In the genomic region with DNA sequence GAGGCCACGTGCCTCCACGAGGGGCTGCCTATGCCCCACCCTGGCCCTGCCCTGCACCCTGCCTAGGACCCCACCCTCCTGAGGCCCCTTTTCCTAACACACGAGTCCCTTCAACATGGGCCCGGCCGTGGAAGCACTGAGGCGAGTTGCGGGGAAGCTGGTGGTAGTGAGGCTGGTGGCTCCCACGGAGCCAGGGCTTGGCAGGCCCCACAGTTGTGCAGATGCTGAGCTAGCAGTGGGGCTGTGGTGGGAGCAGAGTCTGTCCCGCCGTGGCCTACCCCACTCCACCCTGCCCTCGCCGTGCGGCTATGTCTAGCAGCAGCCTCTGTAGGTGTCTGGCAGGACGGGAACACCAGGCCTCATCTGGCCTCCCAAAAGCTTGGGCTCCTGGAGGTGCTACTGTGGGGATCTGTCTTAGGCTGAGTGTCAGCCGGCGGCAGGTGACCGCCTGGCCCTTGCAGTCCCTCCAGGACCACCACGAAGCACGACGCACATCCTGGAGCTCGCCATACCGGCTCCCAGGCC, we compare ENCODE assay signal across 28 cellular contexts.
"Had no signal": no experiment of that assay in that cellular context is flagged by ENCODE, and none has a peak within 500 bp of the region (broad histone marks: within the 10 kb centered on the region; RNA-seq: fewer than 3 reads in every experiment).

No MANE protein-coding gene starts in this region.

- H3K9me3 Mint-ChIP-seq: effector memory CD8-positive, alpha-beta T cell; neural progenitor cell had no signal

- H3K4me2 ChIP-seq: neural progenitor cell had no signal

- ATAC-seq: effector memory CD8-positive, alpha-beta T cell; left lobe of liver; mucosa of descending colon; psoas muscle; right cardiac atrium had no signal

- H3K4me3 Mint-ChIP-seq: effector memory CD8-positive, alpha-beta T cell; memory B cell; mesothelial cell of epicardium; naive B cell; nephron; stimulated activated memory B cell treated with anti-CD40 and anti-IgM and Interleukin-4, amounts not matched to agents 10 μg/mL and 1 μg/mL and 100 μg/mL, for 72 hours had no signal

- H3K4me3 ChIP-seq: coronary artery, lung, mucosa of descending colon, neural progenitor cell, ovary, psoas muscle, skin epidermis, spleen, stomach, thyroid gland, vagina had no signal

- H3K9ac ChIP-seq: neural progenitor cell had no signal

- H3K36me3 ChIP-seq: neural progenitor cell, ovary, thyroid gland had no signal

- H3K27ac Mint-ChIP-seq: memory B cell; mesothelial cell of epicardium; nephron; stimulated activated memory B cell treated with anti-CD40 and anti-IgM and Interleukin-4, amounts not matched to agents 10 μg/mL and 1 μg/mL and 100 μg/mL, for 72 hours had no signal

- H2AFZ ChIP-seq: neural progenitor cell had no signal

- H3K4me1 Mint-ChIP-seq: memory B cell; mesothelial cell of epicardium; nephron; neural progenitor cell; stimulated activated memory B cell treated with anti-CD40 and anti-IgM and Interleukin-4, amounts not matched to agents 10 μg/mL and 1 μg/mL and 100 μg/mL, for 72 hours had no signal

- H3K27me3 ChIP-seq: neural progenitor cell, ovary, spleen, stomach, thyroid gland, vagina had no signal

- H3K9me3 ChIP-seq: ovary, thyroid gland had no signal

- H3K27ac ChIP-seq: coronary artery, neural progenitor cell, ovary, psoas muscle, skin epidermis, spleen, stomach, thyroid gland, vagina had no signal

- DNase-seq: effector memory CD8-positive, alpha-beta T cell; erythroblast; head of caudate nucleus; kidney; mucosa of descending colon; naive B cell; occipital lobe; ovary; posterior cingulate gyrus; psoas muscle; right cardiac atrium; spleen; stimulated activated CD4-positive, alpha-beta T cell treated with anti-CD3 and anti-CD28 coated beads, Interleukin-4, amount 100 ng/mL, for 4 hours; stomach; thyroid gland; trophoblast cell had no signal

- FAIRE-seq: endometrium, frontal cortex, kidney had no signal

- H3K27me3 Mint-ChIP-seq: effector memory CD8-positive, alpha-beta T cell; memory B cell; naive B cell; stimulated activated memory B cell treated with anti-CD40 and anti-IgM and Interleukin-4, amounts not matched to agents 10 μg/mL and 1 μg/mL and 100 μg/mL, for 72 hours had no signal

- H3K4me1 ChIP-seq: neural progenitor cell, psoas muscle, spleen, stomach, vagina had no signal
